In genomic region chr4:88320174-88320779, GRCh38 we compare ENCODE assay signal across 9 cellular contexts. TPM values are rescaled to one million over a fixed set of nuclear protein-coding genes. Genes with fewer than 3 reads are reported as not detected.
A peak's percentile ranks its signal among the peaks of the same experiment; 100 is the strongest.
DNase-seq lines count a peak whose midpoint lies in the region; ATAC-seq and TF ChIP-seq lines count a peak whose summit lies in the region.
"Had no signal": no experiment of that assay in that cellular context is flagged by ENCODE, and none has a peak within 500 bp of the region (broad histone marks: within the 10 kb centered on the region; RNA-seq: fewer than 3 reads in every experiment).

No MANE protein-coding gene starts in this region.

- H3K4me1 ChIP-seq in CD8-positive, alpha-beta T cell (ENCODE audit: insufficient read depth, low read length), result peaks cover 18% of the 10 kb centered on the region
- H3K4me1 ChIP-seq in tibial nerve (peaks cover 0 to 5% (median 0%) of the 10 kb centered on the region in 4 donors), body of pancreas (peaks cover 4% of the 10 kb centered on the region)

- no peak for TF ChIP-seq CTCF in CD8-positive, alpha-beta T cell (IDR thresholded peaks at IDR 0.05)
- TF ChIP-seq CTCF in choroid plexus epithelial cell (conservative IDR thresholded peaks at IDR 0.05; ENCODE audit: low read depth, low read length), result no peak
- no peak for TF ChIP-seq CTCF in tibial nerve (IDR thresholded peaks at IDR 0.05)
- TF ChIP-seq CTCF in body of pancreas (IDR thresholded peaks at IDR 0.05), result no peak
- TF ChIP-seq CTCF in osteocyte (IDR thresholded peaks at IDR 0.05), result no peak

- H3K27me3 ChIP-seq in CD8-positive, alpha-beta T cell (ENCODE audit: insufficient read depth, low read length), result no peaks in the 10 kb centered on the region
- no peaks in the 10 kb centered on the region for H3K27me3 ChIP-seq in tibial nerve
- no peaks in the 10 kb centered on the region for H3K27me3 ChIP-seq in body of pancreas

- no peak overlapping the region for H3K4me3 ChIP-seq in CD8-positive, alpha-beta T cell (ENCODE audit: low read depth, low read length)
- no peak overlapping the region for H3K4me3 ChIP-seq in choroid plexus epithelial cell (ENCODE audit: low read depth, low read length)
- H3K4me3 ChIP-seq in tibial nerve, result no peak overlapping the region
- H3K4me3 ChIP-seq in body of pancreas, result no peak overlapping the region

- no peak for DNase-seq in CD8-positive, alpha-beta T cell
- peak; percentile 2 for DNase-seq in choroid plexus epithelial cell (ENCODE audit: low read depth)
- DNase-seq in tibial nerve (ENCODE audit: low spot score in 2 of 2), result no peak
- no peak for DNase-seq in body of pancreas
- no peak for DNase-seq in GF-D8 (lab: John Stamatoyannopoulos, UW)
- DNase-seq in osteocyte (ENCODE audit: extremely low spot score, unreplicated experiment), result no peak

- H3K27me3 Mint-ChIP-seq in CD8-positive, alpha-beta T cell (ENCODE audit: low read depth), result no peaks in the 10 kb centered on the region
- peaks cover 2% of the 10 kb centered on the region for H3K27me3 Mint-ChIP-seq in osteocyte (ENCODE audit: unreplicated experiment)

- no peaks in the 10 kb centered on the region for H3K36me3 Mint-ChIP-seq in CD8-positive, alpha-beta T cell
- no peaks in the 10 kb centered on the region for H3K36me3 Mint-ChIP-seq in osteocyte (ENCODE audit: unreplicated experiment)

- H3K36me3 ChIP-seq in CD8-positive, alpha-beta T cell (ENCODE audit: insufficient read depth, low read length), result no peaks in the 10 kb centered on the region
- H3K36me3 ChIP-seq in tibial nerve (no peaks in the 10 kb centered on the region), body of pancreas (replicated peaks in 1 of 2; ENCODE audit: insufficient read depth in 1 of 2, low read depth in 2 of 2) (no peaks in the 10 kb centered on the region)

- peak overlapping the region; percentile 84 for H3K4me3 Mint-ChIP-seq in CD8-positive, alpha-beta T cell
- H3K4me3 Mint-ChIP-seq in osteocyte (ENCODE audit: unreplicated experiment), result no peak overlapping the region

- intact Hi-C loops in CD8-positive, alpha-beta T cell (cut with DNase I, micrococcal nuclease), result loop anchor here in 1 of 2 experiments (1.0 kb wide), 1 partner anchor 35 kb away; no protein-coding TSS in a partner anchor
- intact Hi-C loops in body of pancreas (cut with DNase I), result no loop called here

- no peaks in the 10 kb centered on the region for H3K9me3 ChIP-seq in CD8-positive, alpha-beta T cell (ENCODE audit: low read length)
- H3K9me3 ChIP-seq in tibial nerve, result no peaks in the 10 kb centered on the region
- no peaks in the 10 kb centered on the region for H3K9me3 ChIP-seq in body of pancreas

- peak; percentile 56 for ATAC-seq in CD8-positive, alpha-beta T cell
- ATAC-seq in GM19455 (IDR thresholded peaks at IDR 0.05; ENCODE audit: unreplicated experiment) (peak; percentile 56), HG03442 (IDR thresholded peaks at IDR 0.05; ENCODE audit: unreplicated experiment) (peak; percentile 41), body of pancreas (no peak)
- ATAC-seq: HCT116 had no signal

- CTCF ChIA-PET in CD8-positive, alpha-beta T cell (lab: Charles Lee), result interaction anchor here (1.2 kb wide), 2 partner anchors 35 to 195 kb away, joined by 4 read pairs; no protein-coding TSS in a partner anchor

- POLR2A ChIA-PET in CD8-positive, alpha-beta T cell (lab: Charles Lee), result interaction anchor here (0.6 to 2.8 kb wide), 5 partner anchors 31 to 137 kb away, joined by 3 to 23 read pairs (median 3); partner anchors contain the start of genes HERC5, HERC6 and PPM1K

- H3K9me3 Mint-ChIP-seq in CD8-positive, alpha-beta T cell, result no peaks in the 10 kb centered on the region
- no peaks in the 10 kb centered on the region for H3K9me3 Mint-ChIP-seq in osteocyte (ENCODE audit: unreplicated experiment)

- TF ChIP-seq POLR2A in tibial nerve (IDR thresholded peaks at IDR 0.05) (no peak), body of pancreas (IDR thresholded peaks at IDR 0.05) (no peak)

- 48 to 59% methylated on average over 1 of the region's 1 CpG for WGBS in tibial nerve, 2 donors
- WGBS in body of pancreas, 2 donors, result 71 to 75% methylated on average over 1 of the region's 1 CpG

- no peak for TF ChIP-seq EP300 in tibial nerve (IDR thresholded peaks at IDR 0.05)

- peak overlapping the region; percentile 95 for H3K27ac Mint-ChIP-seq in CD8-positive, alpha-beta T cell
- H3K27ac Mint-ChIP-seq in osteocyte (ENCODE audit: unreplicated experiment), result no peak overlapping the region

- H3K4me1 Mint-ChIP-seq in CD8-positive, alpha-beta T cell (ENCODE audit: low read depth), result peaks cover 22% of the 10 kb centered on the region
- H3K4me1 Mint-ChIP-seq in osteocyte (ENCODE audit: unreplicated experiment), result peaks cover 4% of the 10 kb centered on the region

- H3K27ac ChIP-seq in CD8-positive, alpha-beta T cell (ENCODE audit: low read depth, low read length), result no peak overlapping the region
- H3K27ac ChIP-seq in tibial nerve (peak overlapping the region in 3 of 4 donors; percentile 9 to 71 (median 64)), body of pancreas (no peak overlapping the region)

RNA-seq across cellular contexts. Expression of gene PPM1K, which starts 35.9 kb away (rescaled TPM):
- 10 to 100 TPM; 59.8 to 61.0 TPM for total RNA-seq in CD8-positive, alpha-beta T cell
- total RNA-seq in tibial nerve (10 to 100 TPM; 35.1 to 84.3 (median 71.1) TPM), body of pancreas (10 to 100 TPM; 29.3 to 56.4 TPM), osteocyte (11.9 and 15.9 TPM in 2 replicates)

RNA-seq across cellular contexts. Expression of gene HERC6, which starts 58.4 kb away (rescaled TPM):
- total RNA-seq in CD8-positive, alpha-beta T cell, result 1 to 10 TPM; 8.2 TPM
- 10 to 100 TPM in 3 of 4 donors, 1 to 10 TPM in 1; 6.0 to 19.2 (median 13.2) TPM for total RNA-seq in tibial nerve
- total RNA-seq in body of pancreas, result 1 to 10 TPM; 2.3 to 8.8 TPM
- total RNA-seq in osteocyte, result 2.3 and 2.8 TPM in 2 replicates

Comparison
In these comparisons a context has a peak if more than half of its experiments do, and no peak if none do; other contexts are left out.
1. H3K27ac ChIP-seq: peak in tibial nerve (3 of 4); none in CD8-positive, alpha-beta T cell (single experiment) and body of pancreas (0 of 4).